Comparison of ENCODE assay signal across 1 cellular context in genomic region chr19:44643605-44644390, GRCh38.
TF ChIP-seq lines count a peak whose summit lies in the region.

PVR (plus strand) TSS chr19:44643910; CDS start chr19:44644097, 187 bp downstream.

TF ChIP-seq in HepG2, 621 proteins besides CTCF, POLR2A, EP300 and RAD21 (continued from another document and continues in another):
- TF ChIP-seq CEBPZ (IDR thresholded peaks at IDR 0.05; ENCODE audit: low read length) = no peak
- peak; percentile 59 for TF ChIP-seq ZFP91 (CRISPR knock-in tag; IDR thresholded peaks at IDR 0.05; ENCODE audit: borderline replicate concordance)
- no peak for TF ChIP-seq ZNF646 (CRISPR knock-in tag; IDR thresholded peaks at IDR 0.05)
- TF ChIP-seq CC2D1A (CRISPR knock-in tag; IDR thresholded peaks at IDR 0.05) = no peak
- TF ChIP-seq FOXC1 (CRISPR knock-in tag; IDR thresholded peaks at IDR 0.05; ENCODE audit: borderline replicate concordance) = no peak; the same call in 1 of the 2 replicates
- TF ChIP-seq ZNF318 (CRISPR knock-in tag; IDR thresholded peaks at IDR 0.05) = no peak
- TF ChIP-seq ARNT (IDR thresholded peaks at IDR 0.05) = no peak
- TF ChIP-seq CAMTA2 (CRISPR knock-in tag; IDR thresholded peaks at IDR 0.05; ENCODE audit: borderline replicate concordance) = no peak; the same call in 1 of the 2 replicates
- no peak for TF ChIP-seq FOXJ3 (CRISPR knock-in tag; IDR thresholded peaks at IDR 0.05; ENCODE audit: borderline replicate concordance)
- TF ChIP-seq SMAD1 (CRISPR knock-in tag; IDR thresholded peaks at IDR 0.05; ENCODE audit: borderline replicate concordance, low read depth) = peak; percentile 25; the same call in 1 of the 2 replicates
- no peak for TF ChIP-seq ZNF780A (CRISPR knock-in tag; IDR thresholded peaks at IDR 0.05)
- TF ChIP-seq ZNF704 (CRISPR knock-in tag; IDR thresholded peaks at IDR 0.05; ENCODE audit: borderline replicate concordance) = no peak
- 0 out of 2 replicates have a peak, but pooled peaks have one; percentile 22 for TF ChIP-seq ATF2 (CRISPR knock-in tag; IDR thresholded peaks at IDR 0.05)
- no peak for TF ChIP-seq ZBTB38 (CRISPR knock-in tag; IDR thresholded peaks at IDR 0.05)
- TF ChIP-seq ZNF781 (CRISPR knock-in tag; IDR thresholded peaks at IDR 0.05; ENCODE audit: borderline replicate concordance, not compliant biosample characterization) = peak; percentile 27
- TF ChIP-seq RCOR2 (CRISPR knock-in tag; IDR thresholded peaks at IDR 0.05) = no peak; the same call in 1 of the 2 replicates
- no peak for TF ChIP-seq SETDB1 (CRISPR knock-in tag; IDR thresholded peaks at IDR 0.05; ENCODE audit: borderline replicate concordance)
- TF ChIP-seq DNMT3B (CRISPR knock-in tag; conservative IDR thresholded peaks at IDR 0.05) = no peak
- TF ChIP-seq HMGXB4 (CRISPR knock-in tag; IDR thresholded peaks at IDR 0.05; ENCODE audit: borderline replicate concordance in 1 of 2, low read depth in 1 of 2) = peak in 1 of 2 experiments; percentile 86; a peak in 2 of 4 replicates
- TF ChIP-seq ZNF44 (CRISPR knock-in tag; IDR thresholded peaks at IDR 0.05) = no peak
- TF ChIP-seq SNAI1 (CRISPR knock-in tag; IDR thresholded peaks at IDR 0.05; ENCODE audit: borderline replicate concordance) = no peak
- peak; percentile 27; the same call in 1 of the 2 replicates for TF ChIP-seq RXRA (CRISPR knock-in tag; IDR thresholded peaks at IDR 0.05)
- TF ChIP-seq FOXO4 (CRISPR knock-in tag; conservative IDR thresholded peaks at IDR 0.05) = no peak
- 0 out of 2 replicates have a peak, but pooled peaks have one; percentile 15 for TF ChIP-seq MEF2D (CRISPR knock-in tag; IDR thresholded peaks at IDR 0.05)
